In genomic region chr1:36658838-36659237, GRCh38 we compare ENCODE assay signal across 23 cellular contexts.
"Had no signal": no experiment of that assay in that cellular context is flagged by ENCODE, and none has a peak within 500 bp of the region (broad histone marks: within the 10 kb centered on the region; RNA-seq: fewer than 3 reads in every experiment).

No MANE protein-coding gene starts in this region.

- H3K9me3 ChIP-seq: spleen, upper lobe of right lung had no signal

- H3K4me1 ChIP-seq: spleen, upper lobe of right lung had no signal

- H3K36me3 Mint-ChIP-seq: activated naive CD8-positive, alpha-beta T cell treated with anti-CD3 and anti-CD28 coated beads for 36 hours; natural killer cell had no signal

- ATAC-seq: esophagus mucosa, left ventricle myocardium superior, natural killer cell, upper lobe of right lung had no signal

- H3K36me3 ChIP-seq: spleen, upper lobe of right lung had no signal

- H3K4me3 ChIP-seq: hepatocyte, spleen, upper lobe of right lung had no signal

- H3K9me3 Mint-ChIP-seq: activated naive CD8-positive, alpha-beta T cell treated with anti-CD3 and anti-CD28 coated beads for 36 hours; central memory CD8-positive, alpha-beta T cell; natural killer cell had no signal

- H3K27ac Mint-ChIP-seq: activated naive CD8-positive, alpha-beta T cell treated with anti-CD3 and anti-CD28 coated beads for 36 hours; natural killer cell; progenitor cell of endocrine pancreas had no signal

- DNase-seq: activated CD4-positive, alpha-beta T cell treated with anti-CD3 and anti-CD28 coated beads for 4 hours; activated CD4-positive, alpha-beta T cell treated with anti-CD3 and anti-CD28 coated beads, Interleukin-2, amount 50 U/mL, for 48 hours; activated CD4-positive, CD25-positive, alpha-beta regulatory T cell; activated naive CD4-positive, alpha-beta T cell treated with Interleukin-2 at 50 U/mL for 16 hours; activated naive CD8-positive, alpha-beta T cell treated with anti-CD3 and anti-CD28 coated beads for 36 hours; activated T-cell treated with anti-CD3 and anti-CD28 coated beads, Interleukin-2, amount 50 U/mL, for 48 hours; effector memory CD4-positive, alpha-beta T cell; foreskin melanocyte; glutamatergic neuron; left ventricle myocardium superior; mammary epithelial cell; midbrain; natural killer cell; retina; spleen; stimulated activated CD4-positive, alpha-beta T cell treated with anti-CD3 and anti-CD28 coated beads, Interleukin-4, amount 100 ng/mL, for 24 hours; stimulated activated naive CD4-positive, alpha-beta T cell treated with Interleukin-2 at 50 U/mL for 16 hours; T-helper 9 cell; upper lobe of right lung had no signal

- H3K27ac ChIP-seq: hepatocyte, spleen, upper lobe of right lung had no signal

- H3K4me1 Mint-ChIP-seq: activated naive CD8-positive, alpha-beta T cell treated with anti-CD3 and anti-CD28 coated beads for 36 hours; central memory CD8-positive, alpha-beta T cell; natural killer cell had no signal

- H3K4me3 Mint-ChIP-seq: activated naive CD8-positive, alpha-beta T cell treated with anti-CD3 and anti-CD28 coated beads for 36 hours; central memory CD8-positive, alpha-beta T cell; natural killer cell had no signal
